ENCODE assay signal across 11 cellular contexts in genomic region chr18:27298215-27298804, GRCh38.
DNase-seq lines count a peak whose midpoint lies in the region; ATAC-seq and TF ChIP-seq lines count a peak whose summit lies in the region.
"Had no signal": no experiment of that assay in that cellular context is flagged by ENCODE, and none has a peak within 500 bp of the region (broad histone marks: within the 10 kb centered on the region; RNA-seq: fewer than 3 reads in every experiment).

No MANE protein-coding gene starts in this region.

- ATAC-seq in HG03135 (IDR thresholded peaks at IDR 0.05; ENCODE audit: unreplicated experiment) = no peak
- no peak for ATAC-seq in T-helper 17 cell
- no peak for ATAC-seq in activated CD4-positive, alpha-beta T cell treated with anti-CD3 and anti-CD28 coated beads for 36 hours
- ATAC-seq: activated naive CD8-positive, alpha-beta T cell treated with anti-CD3 and anti-CD28 coated beads, Interleukin-2, amount 50 U/mL, for 24 hours had no signal

- peaks cover 2% of the 10 kb centered on the region for H3K9me3 Mint-ChIP-seq in chondrocyte (ENCODE audit: low read depth)
- peaks cover 3% of the 10 kb centered on the region for H3K9me3 Mint-ChIP-seq in activated CD4-positive, alpha-beta T cell treated with anti-CD3 and anti-CD28 coated beads for 36 hours (ENCODE audit: low read depth)

- peak; percentile 85 for TF ChIP-seq CTCF in chondrocyte (IDR thresholded peaks at IDR 0.05)

- no peaks in the 10 kb centered on the region for H3K36me3 Mint-ChIP-seq in chondrocyte (ENCODE audit: low read depth)
- no peaks in the 10 kb centered on the region for H3K36me3 Mint-ChIP-seq in T-helper 17 cell (ENCODE audit: low read depth)
- no peaks in the 10 kb centered on the region for H3K36me3 Mint-ChIP-seq in activated CD4-positive, alpha-beta T cell treated with anti-CD3 and anti-CD28 coated beads for 36 hours (ENCODE audit: low read depth)

- intact Hi-C loops in activated CD4-positive, alpha-beta T cell treated with anti-CD3 and anti-CD28 coated beads for 36 hours (cut with DNase I, micrococcal nuclease) = no loop called here

- H3K27ac Mint-ChIP-seq in chondrocyte (ENCODE audit: unreplicated experiment) (no peak overlapping the region), T-helper 17 cell (no peak overlapping the region)
- H3K27ac Mint-ChIP-seq in activated CD4-positive, alpha-beta T cell treated with anti-CD3 and anti-CD28 coated beads for 36 hours = no peak overlapping the region
- H3K27ac Mint-ChIP-seq: activated naive CD8-positive, alpha-beta T cell treated with anti-CD3 and anti-CD28 coated beads, Interleukin-2, amount 50 U/mL, for 24 hours had no signal

- POLR2A ChIA-PET in activated CD4-positive, alpha-beta T cell treated with anti-CD3 and anti-CD28 coated beads for 36 hours (lab: Charles Lee) = no interaction called here

- H3K4me1 Mint-ChIP-seq in chondrocyte (ENCODE audit: low read depth) (no peaks in the 10 kb centered on the region), T-helper 17 cell (no peaks in the 10 kb centered on the region)
- H3K4me1 Mint-ChIP-seq in activated CD4-positive, alpha-beta T cell treated with anti-CD3 and anti-CD28 coated beads for 36 hours = no peaks in the 10 kb centered on the region
- H3K4me1 Mint-ChIP-seq: activated naive CD8-positive, alpha-beta T cell treated with anti-CD3 and anti-CD28 coated beads, Interleukin-2, amount 50 U/mL, for 24 hours had no signal

- H3K27me3 Mint-ChIP-seq in chondrocyte (ENCODE audit: low read depth) = peaks cover 12% of the 10 kb centered on the region
- H3K27me3 Mint-ChIP-seq in T-helper 17 cell = no peaks in the 10 kb centered on the region
- H3K27me3 Mint-ChIP-seq in activated CD4-positive, alpha-beta T cell treated with anti-CD3 and anti-CD28 coated beads for 36 hours = no peaks in the 10 kb centered on the region
- H3K27me3 Mint-ChIP-seq: activated naive CD8-positive, alpha-beta T cell treated with anti-CD3 and anti-CD28 coated beads, Interleukin-2, amount 50 U/mL, for 24 hours had no signal

- CTCF ChIA-PET in activated CD4-positive, alpha-beta T cell treated with anti-CD3 and anti-CD28 coated beads for 36 hours (lab: Charles Lee) = no interaction called here

- H3K4me3 Mint-ChIP-seq in chondrocyte (ENCODE audit: unreplicated experiment) (no peak overlapping the region), T-helper 17 cell (no peak overlapping the region)
- no peak overlapping the region for H3K4me3 Mint-ChIP-seq in activated CD4-positive, alpha-beta T cell treated with anti-CD3 and anti-CD28 coated beads for 36 hours
- H3K4me3 Mint-ChIP-seq: activated naive CD8-positive, alpha-beta T cell treated with anti-CD3 and anti-CD28 coated beads, Interleukin-2, amount 50 U/mL, for 24 hours had no signal

- H3K9me3 ChIP-seq in T-helper 17 cell (ENCODE audit: control insufficient read depth, low read length, poor library complexity, severe bottlenecking) = no peaks in the 10 kb centered on the region

- DNase-seq in NCI-H1105 treated with DMSO at 0.1 percent for 48 hours (lab: John Stamatoyannopoulos, UW) (peak; percentile 32), NCI-H1105 (lab: John Stamatoyannopoulos, UW) (no peak), NCI-H345 treated with DMSO at 0.1 percent for 48 hours (lab: John Stamatoyannopoulos, UW; ENCODE audit: unreplicated experiment) (peak; percentile 27), chondrocyte (ENCODE audit: low spot score) (no peak), pons (ENCODE audit: low spot score) (peak; percentile 28), T-helper 17 cell (no peak)
- DNase-seq in activated CD4-positive, alpha-beta T cell treated with anti-CD3 and anti-CD28 coated beads for 36 hours = no peak
- DNase-seq: activated CD4-positive, alpha-beta T cell treated with anti-CD3 and anti-CD28 coated beads for 4 hours; activated naive CD8-positive, alpha-beta T cell treated with anti-CD3 and anti-CD28 coated beads, Interleukin-2, amount 50 U/mL, for 24 hours; NCI-H510A had no signal

Comparison
In these comparisons a context has a peak if more than half of its experiments do, and no peak if none do; other contexts are left out.
1. DNase-seq: peak in NCI-H1105 treated with DMSO at 0.1 percent for 48 hours (single experiment), NCI-H345 treated with DMSO at 0.1 percent for 48 hours (single experiment) and pons (single experiment); none in NCI-H1105 (single experiment), chondrocyte (single experiment), T-helper 17 cell (0 of 3) and activated CD4-positive, alpha-beta T cell treated with anti-CD3 and anti-CD28 coated beads for 36 hours (single experiment).